In the genomic region with DNA sequence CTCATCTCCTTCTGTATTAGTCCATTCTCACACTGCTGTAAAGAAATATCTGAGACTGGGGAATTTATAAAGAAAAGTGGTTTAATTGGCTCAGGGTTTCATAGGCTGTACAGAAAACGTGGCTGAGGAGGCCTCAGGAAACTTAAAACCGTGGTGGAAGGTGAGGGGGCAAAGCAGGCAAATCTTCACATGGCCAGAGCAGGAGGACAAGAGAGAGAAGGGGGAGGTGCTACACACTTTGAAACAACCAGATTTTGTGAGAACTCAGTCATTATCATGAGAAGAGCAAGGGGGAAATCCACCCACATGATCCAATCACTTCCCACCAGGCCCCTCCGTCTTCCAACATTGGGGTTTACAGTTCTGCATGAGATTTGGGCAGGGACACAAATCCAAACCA, we compare ENCODE assay signal across 17 cellular contexts. TPM values are rescaled to one million over a fixed set of nuclear protein-coding genes. Genes with fewer than 3 reads are reported as not detected.
DNase-seq lines count a peak whose midpoint lies in the region; TF ChIP-seq lines count a peak whose summit lies in the region.
"Had no signal": no experiment of that assay in that cellular context is flagged by ENCODE, and none has a peak within 500 bp of the region (broad histone marks: within the 10 kb centered on the region; RNA-seq: fewer than 3 reads in every experiment).

No MANE protein-coding gene starts in this region.

- peaks cover 87% of the 10 kb centered on the region for H3K79me2 ChIP-seq in hepatocyte

- peak overlapping the region; percentile 86 for H3K4me2 ChIP-seq in hepatocyte

- H3K9me3 ChIP-seq in adrenal gland (replicated peaks in 1 of 3) (no peaks in the 10 kb centered on the region), hepatocyte (ENCODE audit: low read depth) (no peaks in the 10 kb centered on the region), subcutaneous abdominal adipose tissue (ENCODE audit: control insufficient read depth in 5 of 5, low read length in 5 of 5) (no peaks in the 10 kb centered on the region)

- H3K27me3 ChIP-seq in adrenal gland: no peaks in the 10 kb centered on the region
- H3K27me3 ChIP-seq in hepatocyte: no peaks in the 10 kb centered on the region
- no peaks in the 10 kb centered on the region for H3K27me3 ChIP-seq in subcutaneous abdominal adipose tissue (ENCODE audit: control insufficient read depth in 5 of 5, insufficient read depth in 4 of 5, low read length in 5 of 5)

- no peaks in the 10 kb centered on the region for H3K27me3 Mint-ChIP-seq in activated naive CD4-positive, alpha-beta T cell treated with anti-CD3 and anti-CD28 coated beads, Interleukin-2, amount 50 U/mL, for 24 hours
- H3K27me3 Mint-ChIP-seq in T-helper 2 cell treated with Interferon-gamma antibody and Interleukin-4, amounts not matched to agents 5 μg/mL and 100 μg/mL, for 36 hours (ENCODE audit: low read depth): peaks cover 30% of the 10 kb centered on the region

- H3K27ac ChIP-seq in adrenal gland (peak overlapping the region in 3 of 5 donors; percentile 2 to 73 (median 23)), hepatocyte (peak overlapping the region; percentile 90), subcutaneous abdominal adipose tissue (ENCODE audit: low read depth, low read length) (peak overlapping the region; percentile 13)
- H3K27ac ChIP-seq: 22Rv1 had no signal

- no peaks in the 10 kb centered on the region for H3K36me3 ChIP-seq in adrenal gland (replicated peaks in 1 of 2)
- H3K36me3 ChIP-seq in hepatocyte (replicated peaks; ENCODE audit: insufficient read depth, low read depth): no peaks in the 10 kb centered on the region
- H3K36me3 ChIP-seq in subcutaneous abdominal adipose tissue (ENCODE audit: control insufficient read depth in 5 of 5, insufficient read depth in 5 of 5, low read length in 5 of 5): no peaks in the 10 kb centered on the region

- no peak overlapping the region for H3K4me3 Mint-ChIP-seq in activated naive CD4-positive, alpha-beta T cell treated with anti-CD3 and anti-CD28 coated beads, Interleukin-2, amount 50 U/mL, for 24 hours
- H3K4me3 Mint-ChIP-seq in T-helper 2 cell treated with Interferon-gamma antibody and Interleukin-4, amounts not matched to agents 5 μg/mL and 100 μg/mL, for 36 hours: no peak overlapping the region

- H3K4me1 ChIP-seq in adrenal gland (replicated peaks in 1 of 2) (peaks cover 44 to 46% of the 10 kb centered on the region in 2 donors), hepatocyte (ENCODE audit: insufficient read depth) (peaks cover 36% of the 10 kb centered on the region), subcutaneous abdominal adipose tissue (ENCODE audit: control insufficient read depth in 5 of 5, insufficient read depth in 5 of 5, low read length in 5 of 5) (peaks cover 0 to 50% (median 29%) of the 10 kb centered on the region in 5 donors)

- H3K4me3 ChIP-seq in adrenal gland: no peak overlapping the region
- H3K4me3 ChIP-seq in hepatocyte: no peak overlapping the region
- no peak overlapping the region for H3K4me3 ChIP-seq in subcutaneous abdominal adipose tissue (ENCODE audit: low read depth in 1 of 5, low read length in 5 of 5)

- peak overlapping the region; percentile 4 for H3K27ac Mint-ChIP-seq in activated naive CD4-positive, alpha-beta T cell treated with anti-CD3 and anti-CD28 coated beads, Interleukin-2, amount 50 U/mL, for 24 hours
- H3K27ac Mint-ChIP-seq in T-helper 2 cell treated with Interferon-gamma antibody and Interleukin-4, amounts not matched to agents 5 μg/mL and 100 μg/mL, for 36 hours: no peak overlapping the region
- H3K27ac Mint-ChIP-seq: CD4-positive, CD25-positive, alpha-beta regulatory T cell had no signal

- peaks cover 11% of the 10 kb centered on the region for H4K20me1 ChIP-seq in hepatocyte (ENCODE audit: insufficient read depth, poor library complexity, severe bottlenecking)

- WGBS in adrenal gland, 4 donors: 78 to 93% (median 86%) methylated on average over 3 of the region's 3 CpGs
- WGBS in hepatocyte (ENCODE audit: low lambda C conversion rate, missing lambda C conversion rate): 59% methylated on average over 3 of the region's 3 CpGs

- H3K9me2 ChIP-seq in hepatocyte (replicated peaks; ENCODE audit: insufficient read depth): no peaks in the 10 kb centered on the region

- H2AFZ ChIP-seq in hepatocyte: no peak overlapping the region

- no peak overlapping the region for H3K9ac ChIP-seq in subcutaneous abdominal adipose tissue (ENCODE audit: low read length in 5 of 5)

- TF ChIP-seq CTCF in adrenal gland (IDR thresholded peaks at IDR 0.05) (no peak), hepatocyte (IDR thresholded peaks at IDR 0.05; ENCODE audit: poor library complexity) (no peak)

- no peak for DNase-seq in activated naive CD4-positive, alpha-beta T cell treated with anti-CD3 and anti-CD28 coated beads, Interleukin-2, amount 50 U/mL, for 16 hours
- DNase-seq in adrenal gland (no peak), hepatocyte (ENCODE audit: low spot score) (no peak), superior temporal gyrus (ENCODE audit: extremely low spot score) (no peak), NCI-H345 treated with DMSO at 0.1 percent for 48 hours (lab: John Stamatoyannopoulos, UW; ENCODE audit: unreplicated experiment) (no peak)
- no peak for DNase-seq in T-helper 2 cell treated with Interferon-gamma antibody and Interleukin-4, amounts not matched to agents 5 μg/mL and 100 μg/mL, for 36 hours (ENCODE audit: low spot score)
- DNase-seq: CD4-positive, CD25-positive, alpha-beta regulatory T cell; COR-L47; Kasumi-1; NCI-H1105; NCI-H1694 treated with DMSO at 0.1 percent for 48 hours; NCI-H510A treated with DMSO at 0.1 percent for 48 hours; NCI-H774 had no signal

- no peaks in the 10 kb centered on the region for H3K9me3 Mint-ChIP-seq in activated naive CD4-positive, alpha-beta T cell treated with anti-CD3 and anti-CD28 coated beads, Interleukin-2, amount 50 U/mL, for 24 hours
- no peaks in the 10 kb centered on the region for H3K9me3 Mint-ChIP-seq in T-helper 2 cell treated with Interferon-gamma antibody and Interleukin-4, amounts not matched to agents 5 μg/mL and 100 μg/mL, for 36 hours

- no peaks in the 10 kb centered on the region for H3K36me3 Mint-ChIP-seq in activated naive CD4-positive, alpha-beta T cell treated with anti-CD3 and anti-CD28 coated beads, Interleukin-2, amount 50 U/mL, for 24 hours
- no peaks in the 10 kb centered on the region for H3K36me3 Mint-ChIP-seq in T-helper 2 cell treated with Interferon-gamma antibody and Interleukin-4, amounts not matched to agents 5 μg/mL and 100 μg/mL, for 36 hours (ENCODE audit: low read depth)
- H3K36me3 Mint-ChIP-seq: CD4-positive, CD25-positive, alpha-beta regulatory T cell had no signal

- intact Hi-C loops in adrenal gland (cut with DNase I): loop anchor here in 1 of 2 donors (5.0 kb wide), 1 partner anchor 36 kb away; the partner anchor contains the start of gene CACHD1

- peaks cover 28% of the 10 kb centered on the region for H3K4me1 Mint-ChIP-seq in activated naive CD4-positive, alpha-beta T cell treated with anti-CD3 and anti-CD28 coated beads, Interleukin-2, amount 50 U/mL, for 24 hours
- peaks cover 12% of the 10 kb centered on the region for H3K4me1 Mint-ChIP-seq in T-helper 2 cell treated with Interferon-gamma antibody and Interleukin-4, amounts not matched to agents 5 μg/mL and 100 μg/mL, for 36 hours (ENCODE audit: low read depth)

- TF ChIP-seq POLR2A in adrenal gland (IDR thresholded peaks at IDR 0.05): no peak

RNA-seq across cellular contexts. Expression of gene CACHD1, which starts 38.0 kb away (rescaled TPM):
- 10 to 100 TPM; 21.1 to 43.1 (median 32.7) TPM for total RNA-seq in adrenal gland
- polyA plus RNA-seq in adrenal gland: 10 to 100 TPM; 14.8 to 23.6 (median 15.8) TPM
- 35.1 and 39.7 TPM in 2 replicates for total RNA-seq in hepatocyte
- 16.7 and 23.8 TPM in 2 replicates for polyA plus RNA-seq in hepatocyte
- total RNA-seq: OCI-LY7 had no signal

Comparison
In these comparisons a context has a peak if more than half of its experiments do, and no peak if none do; other contexts are left out.
1. H3K27ac ChIP-seq: peak in every context shown above with its lines; median percentile 90 in hepatocyte; 23 in adrenal gland; 13 in subcutaneous abdominal adipose tissue.